2 cellular contexts compared by ENCODE assay signal in the genomic region with DNA sequence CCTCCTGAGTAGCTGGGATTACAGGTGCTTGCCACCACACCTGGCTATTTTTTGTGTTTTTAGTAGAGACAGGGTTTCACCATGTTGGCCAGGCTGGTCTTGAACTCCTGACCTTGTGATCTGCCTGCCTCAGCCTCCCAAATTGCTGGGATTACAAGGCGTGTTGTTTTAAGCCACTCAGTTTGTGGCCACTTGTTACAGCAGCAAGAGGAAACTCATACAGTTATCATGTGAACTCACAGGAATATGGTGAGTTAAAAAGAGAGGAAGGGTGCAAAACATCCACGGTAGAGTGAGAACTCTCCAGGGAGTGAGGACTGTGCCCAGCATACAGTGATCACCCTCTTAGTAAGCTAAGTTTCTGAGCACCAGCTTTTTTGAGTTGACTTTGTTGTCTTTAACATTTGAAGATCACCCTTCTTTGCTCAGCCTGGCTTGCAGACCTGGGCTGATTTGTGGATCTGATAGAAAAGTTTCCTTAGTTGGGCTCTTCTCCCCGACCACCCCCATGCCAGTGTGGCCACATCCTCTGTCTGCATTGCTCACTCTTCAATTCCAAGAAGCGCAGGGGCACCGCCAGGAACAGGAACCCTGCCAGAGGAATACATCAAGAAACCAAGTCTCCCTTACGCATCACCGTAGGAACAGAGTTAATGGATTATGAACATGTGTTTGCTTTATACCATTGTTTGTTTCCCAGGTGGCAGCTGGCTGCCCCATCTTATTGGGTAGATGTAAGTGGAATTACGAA.
TF ChIP-seq lines count a peak whose summit lies in the region.

No MANE protein-coding gene starts in this region.

TF ChIP-seq in GM23338, 12 proteins besides CTCF, POLR2A, EP300 and RAD21 (continued from another document and continues in another):
- TF ChIP-seq, protein P1, sequence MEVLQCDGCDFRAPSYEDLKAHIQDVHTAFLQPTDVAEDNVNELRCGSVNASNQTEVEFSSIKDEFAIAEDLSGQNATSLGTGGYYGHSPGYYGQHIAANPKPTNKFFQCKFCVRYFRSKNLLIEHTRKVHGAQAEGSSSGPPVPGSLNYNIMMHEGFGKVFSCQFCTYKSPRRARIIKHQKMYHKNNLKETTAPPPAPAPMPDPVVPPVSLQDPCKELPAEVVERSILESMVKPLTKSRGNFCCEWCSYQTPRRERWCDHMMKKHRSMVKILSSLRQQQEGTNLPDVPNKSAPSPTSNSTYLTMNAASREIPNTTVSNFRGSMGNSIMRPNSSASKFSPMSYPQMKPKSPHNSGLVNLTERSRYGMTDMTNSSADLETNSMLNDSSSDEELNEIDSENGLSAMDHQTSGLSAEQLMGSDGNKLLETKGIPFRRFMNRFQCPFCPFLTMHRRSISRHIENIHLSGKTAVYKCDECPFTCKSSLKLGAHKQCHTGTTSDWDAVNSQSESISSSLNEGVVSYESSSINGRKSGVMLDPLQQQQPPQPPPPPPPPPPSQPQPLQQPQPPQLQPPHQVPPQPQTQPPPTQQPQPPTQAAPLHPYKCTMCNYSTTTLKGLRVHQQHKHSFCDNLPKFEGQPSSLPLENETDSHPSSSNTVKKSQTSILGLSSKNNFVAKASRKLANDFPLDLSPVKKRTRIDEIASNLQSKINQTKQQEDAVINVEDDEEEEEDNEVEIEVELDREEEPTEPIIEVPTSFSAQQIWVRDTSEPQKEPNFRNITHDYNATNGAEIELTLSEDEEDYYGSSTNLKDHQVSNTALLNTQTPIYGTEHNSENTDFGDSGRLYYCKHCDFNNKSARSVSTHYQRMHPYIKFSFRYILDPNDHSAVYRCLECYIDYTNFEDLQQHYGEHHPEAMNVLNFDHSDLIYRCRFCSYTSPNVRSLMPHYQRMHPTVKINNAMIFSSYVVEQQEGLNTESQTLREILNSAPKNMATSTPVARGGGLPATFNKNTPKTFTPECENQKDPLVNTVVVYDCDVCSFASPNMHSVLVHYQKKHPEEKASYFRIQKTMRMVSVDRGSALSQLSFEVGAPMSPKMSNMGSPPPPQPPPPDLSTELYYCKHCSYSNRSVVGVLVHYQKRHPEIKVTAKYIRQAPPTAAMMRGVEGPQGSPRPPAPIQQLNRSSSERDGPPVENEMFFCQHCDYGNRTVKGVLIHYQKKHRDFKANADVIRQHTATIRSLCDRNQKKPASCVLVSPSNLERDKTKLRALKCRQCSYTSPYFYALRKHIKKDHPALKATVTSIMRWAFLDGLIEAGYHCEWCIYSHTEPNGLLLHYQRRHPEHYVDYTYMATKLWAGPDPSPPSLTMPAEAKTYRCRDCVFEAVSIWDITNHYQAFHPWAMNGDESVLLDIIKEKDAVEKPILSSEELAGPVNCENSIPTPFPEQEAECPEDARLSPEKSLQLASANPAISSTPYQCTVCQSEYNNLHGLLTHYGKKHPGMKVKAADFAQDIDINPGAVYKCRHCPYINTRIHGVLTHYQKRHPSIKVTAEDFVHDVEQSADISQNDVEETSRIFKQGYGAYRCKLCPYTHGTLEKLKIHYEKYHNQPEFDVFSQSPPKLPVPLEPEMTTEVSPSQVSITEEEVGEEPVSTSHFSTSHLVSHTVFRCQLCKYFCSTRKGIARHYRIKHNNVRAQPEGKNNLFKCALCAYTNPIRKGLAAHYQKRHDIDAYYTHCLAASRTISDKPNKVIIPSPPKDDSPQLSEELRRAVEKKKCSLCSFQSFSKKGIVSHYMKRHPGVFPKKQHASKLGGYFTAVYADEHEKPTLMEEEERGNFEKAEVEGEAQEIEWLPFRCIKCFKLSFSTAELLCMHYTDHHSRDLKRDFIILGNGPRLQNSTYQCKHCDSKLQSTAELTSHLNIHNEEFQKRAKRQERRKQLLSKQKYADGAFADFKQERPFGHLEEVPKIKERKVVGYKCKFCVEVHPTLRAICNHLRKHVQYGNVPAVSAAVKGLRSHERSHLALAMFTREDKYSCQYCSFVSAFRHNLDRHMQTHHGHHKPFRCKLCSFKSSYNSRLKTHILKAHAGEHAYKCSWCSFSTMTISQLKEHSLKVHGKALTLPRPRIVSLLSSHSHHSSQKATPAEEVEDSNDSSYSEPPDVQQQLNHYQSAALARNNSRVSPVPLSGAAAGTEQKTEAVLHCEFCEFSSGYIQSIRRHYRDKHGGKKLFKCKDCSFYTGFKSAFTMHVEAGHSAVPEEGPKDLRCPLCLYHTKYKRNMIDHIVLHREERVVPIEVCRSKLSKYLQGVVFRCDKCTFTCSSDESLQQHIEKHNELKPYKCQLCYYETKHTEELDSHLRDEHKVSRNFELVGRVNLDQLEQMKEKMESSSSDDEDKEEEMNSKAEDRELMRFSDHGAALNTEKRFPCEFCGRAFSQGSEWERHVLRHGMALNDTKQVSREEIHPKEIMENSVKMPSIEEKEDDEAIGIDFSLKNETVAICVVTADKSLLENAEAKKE (CRISPR knock-in tag; IDR thresholded peaks at IDR 0.05) = no peak
- no peak for TF ChIP-seq EZH2phosphoT487 (IDR thresholded peaks at IDR 0.05; ENCODE audit: unreplicated experiment)
- TF ChIP-seq, protein P2, sequence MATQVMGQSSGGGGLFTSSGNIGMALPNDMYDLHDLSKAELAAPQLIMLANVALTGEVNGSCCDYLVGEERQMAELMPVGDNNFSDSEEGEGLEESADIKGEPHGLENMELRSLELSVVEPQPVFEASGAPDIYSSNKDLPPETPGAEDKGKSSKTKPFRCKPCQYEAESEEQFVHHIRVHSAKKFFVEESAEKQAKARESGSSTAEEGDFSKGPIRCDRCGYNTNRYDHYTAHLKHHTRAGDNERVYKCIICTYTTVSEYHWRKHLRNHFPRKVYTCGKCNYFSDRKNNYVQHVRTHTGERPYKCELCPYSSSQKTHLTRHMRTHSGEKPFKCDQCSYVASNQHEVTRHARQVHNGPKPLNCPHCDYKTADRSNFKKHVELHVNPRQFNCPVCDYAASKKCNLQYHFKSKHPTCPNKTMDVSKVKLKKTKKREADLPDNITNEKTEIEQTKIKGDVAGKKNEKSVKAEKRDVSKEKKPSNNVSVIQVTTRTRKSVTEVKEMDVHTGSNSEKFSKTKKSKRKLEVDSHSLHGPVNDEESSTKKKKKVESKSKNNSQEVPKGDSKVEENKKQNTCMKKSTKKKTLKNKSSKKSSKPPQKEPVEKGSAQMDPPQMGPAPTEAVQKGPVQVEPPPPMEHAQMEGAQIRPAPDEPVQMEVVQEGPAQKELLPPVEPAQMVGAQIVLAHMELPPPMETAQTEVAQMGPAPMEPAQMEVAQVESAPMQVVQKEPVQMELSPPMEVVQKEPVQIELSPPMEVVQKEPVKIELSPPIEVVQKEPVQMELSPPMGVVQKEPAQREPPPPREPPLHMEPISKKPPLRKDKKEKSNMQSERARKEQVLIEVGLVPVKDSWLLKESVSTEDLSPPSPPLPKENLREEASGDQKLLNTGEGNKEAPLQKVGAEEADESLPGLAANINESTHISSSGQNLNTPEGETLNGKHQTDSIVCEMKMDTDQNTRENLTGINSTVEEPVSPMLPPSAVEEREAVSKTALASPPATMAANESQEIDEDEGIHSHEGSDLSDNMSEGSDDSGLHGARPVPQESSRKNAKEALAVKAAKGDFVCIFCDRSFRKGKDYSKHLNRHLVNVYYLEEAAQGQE (IDR thresholded peaks at IDR 0.05; ENCODE audit: unreplicated experiment) = no peak
- TF ChIP-seq EZH2 (IDR thresholded peaks at IDR 0.05; ENCODE audit: low read depth, unreplicated experiment) = no peak
- no peak for TF ChIP-seq CREB1 (CRISPR knock-in tag; IDR thresholded peaks at IDR 0.05; ENCODE audit: low read depth)
- no peak for TF ChIP-seq ZNF331 (CRISPR knock-in tag; IDR thresholded peaks at IDR 0.05; ENCODE audit: low read depth)
- no peak for TF ChIP-seq NANOG (IDR thresholded peaks at IDR 0.05; ENCODE audit: borderline replicate concordance)
- no peak for TF ChIP-seq JUNB (IDR thresholded peaks at IDR 0.05; ENCODE audit: unreplicated experiment)

TF ChIP-seq in neural cell, 6 proteins besides CTCF, POLR2A, EP300 and RAD21 (continued from another document):
- TF ChIP-seq, protein P2 (IDR thresholded peaks at IDR 0.05; ENCODE audit: borderline replicate concordance) = no peak
TF ChIP-seq in neural cell: peak in this region for 0.
